Comparison of ENCODE assay signal across 18 cellular contexts in the genomic region with DNA sequence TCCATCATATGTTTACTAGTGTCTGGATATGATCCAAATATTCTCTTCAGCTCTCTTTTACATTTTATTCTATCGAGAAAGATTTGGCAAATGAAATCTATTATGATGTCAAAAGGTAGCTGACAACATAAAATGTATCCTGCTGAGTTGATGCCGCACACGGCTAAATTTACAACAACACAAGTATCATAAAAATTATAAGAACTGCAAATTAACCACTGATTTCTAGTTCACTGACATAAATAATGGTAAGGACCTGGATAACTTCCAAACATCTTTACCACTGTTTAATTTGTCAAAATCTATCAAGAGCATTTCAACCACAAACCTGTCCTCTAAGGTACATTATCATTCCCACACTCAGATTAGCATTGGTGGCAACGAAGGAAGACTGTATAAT.
DNase-seq lines count a peak whose midpoint lies in the region; ATAC-seq and FAIRE-seq lines count a peak whose summit lies in the region.
"Had no signal": no experiment of that assay in that cellular context is flagged by ENCODE, and none has a peak within 500 bp of the region (broad histone marks: within the 10 kb centered on the region; RNA-seq: fewer than 3 reads in every experiment).

No MANE protein-coding gene starts in this region.

- peaks cover 0 to 12% of the 10 kb centered on the region in 2 donors for H3K4me1 ChIP-seq in naive thymus-derived CD4-positive, alpha-beta T cell (ENCODE audit: control insufficient read depth in 2 of 2, insufficient read depth in 2 of 2, low read length in 2 of 2)
- H3K4me1 ChIP-seq: Caco-2 had no signal

- no peak overlapping the region for H3K4me3 ChIP-seq in naive thymus-derived CD4-positive, alpha-beta T cell (ENCODE audit: low read length)

- H3K27ac Mint-ChIP-seq in activated naive CD8-positive, alpha-beta T cell: peak overlapping the region; percentile 68
- no peak overlapping the region for H3K27ac Mint-ChIP-seq in activated naive CD8-positive, alpha-beta T cell treated with anti-CD3 and anti-CD28 coated beads, Interleukin-2, amount 50 U/mL, for 24 hours
- peak overlapping the region in 7 of 9 donors; percentile 0 to 83 (median 33) for H3K27ac Mint-ChIP-seq in naive thymus-derived CD4-positive, alpha-beta T cell
- H3K27ac Mint-ChIP-seq: HFFc6 had no signal

- no peak overlapping the region for H3K27ac ChIP-seq in naive thymus-derived CD4-positive, alpha-beta T cell (ENCODE audit: low read depth, low read length)
- H3K27ac ChIP-seq: C4-2B had no signal

- H3K9me3 ChIP-seq in naive thymus-derived CD4-positive, alpha-beta T cell (ENCODE audit: control insufficient read depth in 2 of 3, low read length in 3 of 3): no peaks in the 10 kb centered on the region
- H3K9me3 ChIP-seq: Caco-2 had no signal

- POLR2A ChIA-PET in naive thymus-derived CD4-positive, alpha-beta T cell (lab: Charles Lee): interaction anchor here (1.0 kb wide), 1 partner anchor 34 kb away, joined by 3 read pairs; no protein-coding TSS in a partner anchor

- H3K9me3 Mint-ChIP-seq in activated naive CD8-positive, alpha-beta T cell (ENCODE audit: low read depth): peaks cover 6% of the 10 kb centered on the region
- no peaks in the 10 kb centered on the region for H3K9me3 Mint-ChIP-seq in activated naive CD8-positive, alpha-beta T cell treated with anti-CD3 and anti-CD28 coated beads, Interleukin-2, amount 50 U/mL, for 24 hours
- peaks cover 0 to 15% (median 4%) of the 10 kb centered on the region in 11 donors for H3K9me3 Mint-ChIP-seq in naive thymus-derived CD4-positive, alpha-beta T cell

- H3K36me3 Mint-ChIP-seq in activated naive CD8-positive, alpha-beta T cell: peaks cover 19% of the 10 kb centered on the region
- H3K36me3 Mint-ChIP-seq in activated naive CD8-positive, alpha-beta T cell treated with anti-CD3 and anti-CD28 coated beads, Interleukin-2, amount 50 U/mL, for 24 hours (ENCODE audit: low read depth): peaks cover 18% of the 10 kb centered on the region
- peaks cover 13 to 53% (median 31%) of the 10 kb centered on the region in 5 donors for H3K36me3 Mint-ChIP-seq in naive thymus-derived CD4-positive, alpha-beta T cell

- H3K27me3 ChIP-seq in naive thymus-derived CD4-positive, alpha-beta T cell (ENCODE audit: control insufficient read depth in 2 of 2, insufficient read depth in 2 of 2, low read length in 2 of 2): no peaks in the 10 kb centered on the region

- intact Hi-C loops in naive thymus-derived CD4-positive, alpha-beta T cell (cut with micrococcal nuclease): loop anchor here in 1 of 2 donors (2.0 to 5.0 kb wide), 2 partner anchors 14 to 33 kb away; no protein-coding TSS in a partner anchor

- no peaks in the 10 kb centered on the region for H3K27me3 Mint-ChIP-seq in activated naive CD8-positive, alpha-beta T cell
- no peaks in the 10 kb centered on the region for H3K27me3 Mint-ChIP-seq in activated naive CD8-positive, alpha-beta T cell treated with anti-CD3 and anti-CD28 coated beads, Interleukin-2, amount 50 U/mL, for 24 hours
- H3K27me3 Mint-ChIP-seq in naive thymus-derived CD4-positive, alpha-beta T cell: peaks cover 0 to 2% (median 0%) of the 10 kb centered on the region in 5 donors

- H3K36me3 ChIP-seq in naive thymus-derived CD4-positive, alpha-beta T cell (ENCODE audit: control insufficient read depth in 2 of 3, insufficient read depth in 3 of 3, low read length in 3 of 3): peaks cover 0 to 11% (median 0%) of the 10 kb centered on the region in 3 experiments

- FAIRE-seq in urothelium cell line (lab: Jason Lieb, UNC): no peak
- FAIRE-seq: H1 had no signal

- DNase-seq in activated naive CD8-positive, alpha-beta T cell treated with anti-CD3 and anti-CD28 coated beads, Interleukin-2, amount 50 U/mL, for 24 hours: no peak
- DNase-seq in NCI-H69 (lab: John Stamatoyannopoulos, UW) (peak; percentile 53), urothelium cell line (ENCODE audit: low spot score) (no peak)
- DNase-seq in naive thymus-derived CD4-positive, alpha-beta T cell: no peak
- no peak for DNase-seq in activated T-cell treated with anti-CD3 and anti-CD28 coated beads, Interleukin-2, amount 50 U/mL, for 48 hours
- DNase-seq: Caco-2, DMS153, HFFc6, KBM-7, NCI-H1694 treated with DMSO at 0.1 percent for 48 hours, NCI-H2107, NCI-H345, NCI-H526 had no signal

- no peak for ATAC-seq in activated naive CD8-positive, alpha-beta T cell treated with anti-CD3 and anti-CD28 coated beads, Interleukin-2, amount 50 U/mL, for 24 hours
- no peak for ATAC-seq in naive thymus-derived CD4-positive, alpha-beta T cell
- ATAC-seq in GM21723 (IDR thresholded peaks at IDR 0.05; ENCODE audit: unreplicated experiment): no peak
- ATAC-seq: Panc1 had no signal

- CTCF ChIA-PET in naive thymus-derived CD4-positive, alpha-beta T cell (lab: Charles Lee): no interaction called here

- peaks cover 56% of the 10 kb centered on the region for H3K4me1 Mint-ChIP-seq in activated naive CD8-positive, alpha-beta T cell (ENCODE audit: low read depth)
- peaks cover 38% of the 10 kb centered on the region for H3K4me1 Mint-ChIP-seq in activated naive CD8-positive, alpha-beta T cell treated with anti-CD3 and anti-CD28 coated beads, Interleukin-2, amount 50 U/mL, for 24 hours
- peaks cover 0 to 82% (median 69%) of the 10 kb centered on the region in 7 donors for H3K4me1 Mint-ChIP-seq in naive thymus-derived CD4-positive, alpha-beta T cell

- H3K4me3 Mint-ChIP-seq in activated naive CD8-positive, alpha-beta T cell: no peak overlapping the region
- no peak overlapping the region for H3K4me3 Mint-ChIP-seq in activated naive CD8-positive, alpha-beta T cell treated with anti-CD3 and anti-CD28 coated beads, Interleukin-2, amount 50 U/mL, for 24 hours
- peak overlapping the region in 3 of 10 donors; percentile 9 to 18 (median 17) for H3K4me3 Mint-ChIP-seq in naive thymus-derived CD4-positive, alpha-beta T cell
- H3K4me3 Mint-ChIP-seq: HFFc6 had no signal
